In genomic region chr19:18192673-18193387, GRCh38 we compare ENCODE assay signal across 1 cellular context.
TF ChIP-seq lines count a peak whose summit lies in the region.

Gene MPV17L2, plus strand, starts transcription at chr19:18193218. Its CDS starts 64 bp downstream, at chr19:18193282.

TF ChIP-seq in SK-N-SH, 30 proteins besides CTCF, POLR2A, EP300 and RAD21 (continued from another document):
- TF ChIP-seq, protein P1, sequence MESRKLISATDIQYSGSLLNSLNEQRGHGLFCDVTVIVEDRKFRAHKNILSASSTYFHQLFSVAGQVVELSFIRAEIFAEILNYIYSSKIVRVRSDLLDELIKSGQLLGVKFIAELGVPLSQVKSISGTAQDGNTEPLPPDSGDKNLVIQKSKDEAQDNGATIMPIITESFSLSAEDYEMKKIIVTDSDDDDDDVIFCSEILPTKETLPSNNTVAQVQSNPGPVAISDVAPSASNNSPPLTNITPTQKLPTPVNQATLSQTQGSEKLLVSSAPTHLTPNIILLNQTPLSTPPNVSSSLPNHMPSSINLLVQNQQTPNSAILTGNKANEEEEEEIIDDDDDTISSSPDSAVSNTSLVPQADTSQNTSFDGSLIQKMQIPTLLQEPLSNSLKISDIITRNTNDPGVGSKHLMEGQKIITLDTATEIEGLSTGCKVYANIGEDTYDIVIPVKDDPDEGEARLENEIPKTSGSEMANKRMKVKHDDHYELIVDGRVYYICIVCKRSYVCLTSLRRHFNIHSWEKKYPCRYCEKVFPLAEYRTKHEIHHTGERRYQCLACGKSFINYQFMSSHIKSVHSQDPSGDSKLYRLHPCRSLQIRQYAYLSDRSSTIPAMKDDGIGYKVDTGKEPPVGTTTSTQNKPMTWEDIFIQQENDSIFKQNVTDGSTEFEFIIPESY (IDR thresholded peaks at IDR 0.05; ENCODE audit: borderline replicate concordance, low read depth): no peak
- TF ChIP-seq POLR2AphosphoS5 (IDR thresholded peaks at IDR 0.05; ENCODE audit: low read depth, low read length) (peak; percentile 86), NRF1 (IDR thresholded peaks at IDR 0.05; ENCODE audit: low read depth, low read length) (no peak), RXRA (IDR thresholded peaks at IDR 0.05; ENCODE audit: borderline replicate concordance, low read depth) (no peak), RCOR1 (IDR thresholded peaks at IDR 0.05; ENCODE audit: low read length) (no peak), YY1 (IDR thresholded peaks at IDR 0.05; ENCODE audit: low read depth) (peak; percentile 68; the same call in 1 of the 2 replicates), TCF12 (IDR thresholded peaks at IDR 0.05) (no peak), SIN3A (IDR thresholded peaks at IDR 0.05; ENCODE audit: borderline replicate concordance, low read depth, low read length) (peak; percentile 79; the same call in 1 of the 2 replicates)
- TF ChIP-seq, protein P2, sequence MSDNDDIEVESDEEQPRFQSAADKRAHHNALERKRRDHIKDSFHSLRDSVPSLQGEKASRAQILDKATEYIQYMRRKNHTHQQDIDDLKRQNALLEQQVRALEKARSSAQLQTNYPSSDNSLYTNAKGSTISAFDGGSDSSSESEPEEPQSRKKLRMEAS (IDR thresholded peaks at IDR 0.05; ENCODE audit: low read depth): no peak
